Comparison of ENCODE assay signal across 18 cellular contexts in the genomic region with DNA sequence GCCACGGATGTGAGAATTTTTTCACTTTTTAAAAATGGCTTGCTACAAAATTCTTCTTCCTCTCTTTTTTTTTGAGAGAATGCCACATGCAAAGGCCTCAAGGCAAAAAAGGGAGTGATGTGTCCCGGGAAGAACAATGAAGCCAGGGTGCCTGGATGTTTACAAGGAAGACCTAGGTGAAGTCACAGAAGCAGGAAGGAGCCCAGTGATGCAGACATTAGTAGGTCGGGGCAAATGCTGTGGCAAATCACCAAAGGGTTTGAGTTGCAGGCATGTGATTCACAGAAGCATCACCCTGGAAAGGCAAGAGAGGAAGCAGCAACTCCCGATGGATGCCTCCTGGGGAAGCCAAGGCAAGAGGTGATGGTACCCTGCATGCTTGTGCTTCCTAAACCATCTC.
"Had no signal": no experiment of that assay in that cellular context is flagged by ENCODE, and none has a peak within 500 bp of the region (broad histone marks: within the 10 kb centered on the region; RNA-seq: fewer than 3 reads in every experiment).

No MANE protein-coding gene starts in this region.

- DNase-seq: activated CD4-positive, alpha-beta T cell treated with anti-CD3 and anti-CD28 coated beads, Interleukin-2, amount 10 ng/mL, durations not matched to agents 24 days and 14 days; activated CD4-positive, CD25-positive, alpha-beta regulatory T cell; activated CD8-positive, alpha-beta memory T cell treated with anti-CD3 and anti-CD28 coated beads, Interleukin-2, amount 50 U/mL, for 4 hours; activated CD8-positive, alpha-beta T cell treated with anti-CD3 and anti-CD28 coated beads, Interleukin-2, amount 10 ng/mL, durations not matched to agents 7 days and 5 days; activated gamma-delta T cell; activated T-cell treated with anti-CD3 and anti-CD28 coated beads, Interleukin-2, amount 50 U/mL, for 48 hours; central memory CD4-positive, alpha-beta T cell; colonic mucosa; effector CD4-positive, alpha-beta T cell; left ventricle myocardium inferior; natural killer cell; posterior cingulate gyrus; stimulated activated CD4-positive, alpha-beta T cell treated with anti-CD3 and anti-CD28 coated beads, Interleukin-2, amount 100 ng/mL, for 48 hours; T-helper 17 cell; thyroid gland had no signal

- H3K27ac ChIP-seq: colonic mucosa, left ventricle myocardium inferior, neutrophil, thyroid gland had no signal

- H3K9me3 ChIP-seq: colonic mucosa, left ventricle myocardium inferior, neutrophil, thyroid gland had no signal

- H3K27me3 ChIP-seq: colonic mucosa, neutrophil, thyroid gland had no signal

- H3K4me3 ChIP-seq: colonic mucosa, left ventricle myocardium inferior, thyroid gland had no signal

- H3K4me1 ChIP-seq: colonic mucosa had no signal

- H3K36me3 ChIP-seq: colonic mucosa, left ventricle myocardium inferior, neutrophil, thyroid gland had no signal

- ATAC-seq: activated CD8-positive, alpha-beta T cell treated with anti-CD3 and anti-CD28 coated beads, Interleukin-2, amount 10 ng/mL, durations not matched to agents 7 days and 5 days; activated naive CD4-positive, alpha-beta T cell treated with anti-CD3 and anti-CD28 coated beads, Interleukin-2, amount 50 U/mL, for 72 hours; natural killer cell; stimulated activated memory B cell treated with anti-CD40 and anti-IgM and Interleukin-4, amounts not matched to agents 10 μg/mL and 1 μg/mL and 100 μg/mL, for 72 hours; T-helper 17 cell had no signal
